In genomic region chr12:132439333-132439904, GRCh38 we compare ENCODE assay signal across 14 cellular contexts. TPM values are rescaled to one million over a fixed set of nuclear protein-coding genes. Genes with fewer than 3 reads are reported as not detected.
DNase-seq lines count a peak whose midpoint lies in the region; ATAC-seq, FAIRE-seq and TF ChIP-seq lines count a peak whose summit lies in the region.
"Had no signal": no experiment of that assay in that cellular context is flagged by ENCODE, and none has a peak within 500 bp of the region (broad histone marks: within the 10 kb centered on the region; RNA-seq: fewer than 3 reads in every experiment).

No MANE protein-coding gene starts in this region.

- no peaks in the 10 kb centered on the region for H3K9me3 ChIP-seq in CD4-positive, alpha-beta T cell (ENCODE audit: control insufficient read depth, low read length)
- H3K9me3 ChIP-seq in T-helper 17 cell (ENCODE audit: control insufficient read depth, low read length, poor library complexity, severe bottlenecking) = no peaks in the 10 kb centered on the region
- H3K9me3 ChIP-seq in mucosa of descending colon = no peaks in the 10 kb centered on the region
- H3K9me3 ChIP-seq: SK-N-SH had no signal

- H3K27me3 Mint-ChIP-seq in CD4-positive, alpha-beta T cell = no peaks in the 10 kb centered on the region
- no peaks in the 10 kb centered on the region for H3K27me3 Mint-ChIP-seq in T-helper 17 cell

- POLR2A ChIA-PET in CD4-positive, alpha-beta T cell (lab: Charles Lee) = interaction anchor here (0.9 kb wide), 1 partner anchor 9 kb away, joined by 3 read pairs; no protein-coding TSS in a partner anchor

- peak; percentile 35 for TF ChIP-seq CTCF in CD4-positive, alpha-beta T cell (IDR thresholded peaks at IDR 0.05)
- no peak for TF ChIP-seq CTCF in mucosa of descending colon (IDR thresholded peaks at IDR 0.05)

- no peak overlapping the region for H3K27ac ChIP-seq in CD4-positive, alpha-beta T cell (ENCODE audit: low read depth, low read length)
- H3K27ac ChIP-seq: dorsolateral prefrontal cortex, neural progenitor cell had no signal

- FAIRE-seq in HTR-8/SVneo (lab: Jason Lieb, UNC) = no peak

- no peaks in the 10 kb centered on the region for H3K4me1 ChIP-seq in mucosa of descending colon (ENCODE audit: low read depth)

- H3K36me3 ChIP-seq in H7 (replicated peaks; ENCODE audit: control insufficient read depth, insufficient read depth, low read length) = no peaks in the 10 kb centered on the region
- H3K36me3 ChIP-seq in mucosa of descending colon (ENCODE audit: low read depth) = no peaks in the 10 kb centered on the region
- H3K36me3 ChIP-seq: neural progenitor cell had no signal

- H3K27me3 ChIP-seq in CD4-positive, alpha-beta T cell (ENCODE audit: control insufficient read depth, insufficient read depth, low read length) = no peaks in the 10 kb centered on the region
- H3K27me3 ChIP-seq in H7 (ENCODE audit: control insufficient read depth, insufficient read depth, low read length) = peaks cover 23% of the 10 kb centered on the region

- CTCF ChIA-PET in CD4-positive, alpha-beta T cell (lab: Charles Lee) = interaction anchor here (1.2 kb wide), 1 partner anchor 9 kb away, joined by 3 read pairs; no protein-coding TSS in a partner anchor

- H3K4me3 Mint-ChIP-seq in CD4-positive, alpha-beta T cell = peak overlapping the region; percentile 66
- H3K4me3 Mint-ChIP-seq in T-helper 17 cell = peak overlapping the region; percentile 56
- H3K4me3 Mint-ChIP-seq: H9, neural progenitor cell had no signal

- H3K36me3 Mint-ChIP-seq in CD4-positive, alpha-beta T cell (ENCODE audit: low read depth) = no peaks in the 10 kb centered on the region
- peaks cover 2% of the 10 kb centered on the region for H3K36me3 Mint-ChIP-seq in T-helper 17 cell (ENCODE audit: low read depth)
- H3K36me3 Mint-ChIP-seq: neural progenitor cell had no signal

- peak; percentile 68 for ATAC-seq in CD4-positive, alpha-beta T cell (ENCODE audit: poor library complexity)
- ATAC-seq in T-helper 17 cell (peak; percentile 47), mucosa of descending colon (peak; percentile 7), HG03442 (IDR thresholded peaks at IDR 0.05; ENCODE audit: unreplicated experiment) (no peak), GM21447 (IDR thresholded peaks at IDR 0.05; ENCODE audit: unreplicated experiment) (no peak)
- ATAC-seq: activated CD4-positive, CD25-positive, alpha-beta regulatory T cell treated with anti-CD3 and anti-CD28 coated beads, Interleukin-2, amount 50 U/mL, for 24 hours; left ventricle myocardium superior had no signal

- peak overlapping the region; percentile 81 for H3K27ac Mint-ChIP-seq in CD4-positive, alpha-beta T cell
- H3K27ac Mint-ChIP-seq in T-helper 17 cell = no peak overlapping the region

- no peaks in the 10 kb centered on the region for H3K9me3 Mint-ChIP-seq in CD4-positive, alpha-beta T cell

- H3K4me3 ChIP-seq in H7 (ENCODE audit: insufficient read depth, low read depth, low read length) = no peak overlapping the region
- H3K4me3 ChIP-seq in mucosa of descending colon = no peak overlapping the region
- H3K4me3 ChIP-seq: dorsolateral prefrontal cortex, neural progenitor cell had no signal

- intact Hi-C loops in CD4-positive, alpha-beta T cell (cut with DNase I, micrococcal nuclease) = no loop called here
- intact Hi-C loops in mucosa of descending colon (cut with DNase I, micrococcal nuclease) = no loop called here

- DNase-seq in CD4-positive, alpha-beta T cell = no peak
- DNase-seq in H7 = peak; percentile 63
- no peak for DNase-seq in T-helper 17 cell
- DNase-seq in mucosa of descending colon = peak in 1 of 3 donors; percentile 57
- no peak for DNase-seq in HTR-8/SVneo (ENCODE audit: insufficient read length, low spot score)
- DNase-seq: Calu3, dorsolateral prefrontal cortex, H9, left ventricle myocardium superior, SK-N-SH had no signal

- peaks cover 43% of the 10 kb centered on the region for H3K4me1 Mint-ChIP-seq in CD4-positive, alpha-beta T cell (ENCODE audit: low read depth)
- H3K4me1 Mint-ChIP-seq in T-helper 17 cell = peaks cover 10% of the 10 kb centered on the region

RNA-seq across cellular contexts. Expression of gene FBRSL1, which starts 50.5 kb away (rescaled TPM):
- 10 to 100 TPM; 75.8 to 80.7 TPM for total RNA-seq in CD4-positive, alpha-beta T cell
- total RNA-seq in H7 (2014; rRNA removed; shearing (Covaris generic)) = 17.5 and 26.6 TPM in 2 replicates
- total RNA-seq in T-helper 17 cell (10 to 100 TPM; 79.3 to 86.3 TPM), mucosa of descending colon (10 to 100 TPM; 54.7 to 68.5 (median 55.6) TPM)

Comparison
In these comparisons a context has a peak if more than half of its experiments do, and no peak if none do; other contexts are left out.
1. ATAC-seq: peak in CD4-positive, alpha-beta T cell (single experiment), T-helper 17 cell (single experiment) and mucosa of descending colon (single experiment); none in HG03442 (single experiment) and GM21447 (single experiment).